In genomic region chr20:17909745-17910345, GRCh38 we compare ENCODE assay signal across 21 cellular contexts. TPM values are rescaled to one million over a fixed set of nuclear protein-coding genes. Genes with fewer than 3 reads are reported as not detected.
DNase-seq lines count a peak whose midpoint lies in the region; ATAC-seq, FAIRE-seq and TF ChIP-seq lines count a peak whose summit lies in the region.
"Had no signal": no experiment of that assay in that cellular context is flagged by ENCODE, and none has a peak within 500 bp of the region (broad histone marks: within the 10 kb centered on the region; RNA-seq: fewer than 3 reads in every experiment).

No MANE protein-coding gene starts in this region.

- H3K4me2 ChIP-seq in A549 (no peak overlapping the region), astrocyte (ENCODE audit: low read length) (no peak overlapping the region), hepatocyte (no peak overlapping the region)

- no peaks in the 10 kb centered on the region for H3K4me1 Mint-ChIP-seq in astrocyte (ENCODE audit: low read depth, unreplicated experiment)
- H3K4me1 Mint-ChIP-seq: CD4-positive, CD25-positive, alpha-beta regulatory T cell; naive B cell had no signal

- no peaks in the 10 kb centered on the region for H3K9me2 ChIP-seq in hepatocyte (replicated peaks; ENCODE audit: insufficient read depth)

- H3K79me2 ChIP-seq in astrocyte (ENCODE audit: insufficient read depth, low read length): no peaks in the 10 kb centered on the region
- H3K79me2 ChIP-seq in hepatocyte: no peaks in the 10 kb centered on the region

- H2AFZ ChIP-seq in astrocyte (ENCODE audit: low read depth, low read length): no peak overlapping the region
- H2AFZ ChIP-seq in hepatocyte: no peak overlapping the region

- H3K9ac ChIP-seq in astrocyte (ENCODE audit: low read length): no peak overlapping the region

- no peak overlapping the region for H3K4me3 ChIP-seq in A549
- H3K4me3 ChIP-seq in astrocyte (ENCODE audit: insufficient read depth, low read depth, low read length): no peak overlapping the region
- no peak overlapping the region for H3K4me3 ChIP-seq in hepatocyte
- H3K4me3 ChIP-seq: thoracic aorta had no signal

- H3K27ac ChIP-seq in A549 (no peak overlapping the region), astrocyte (ENCODE audit: low read depth, low read length) (no peak overlapping the region), hepatocyte (peak overlapping the region; percentile 9)

- peaks cover 7% of the 10 kb centered on the region for H3K27me3 Mint-ChIP-seq in astrocyte (ENCODE audit: low read depth, unreplicated experiment)

- POLR2A ChIA-PET in A549 (lab: Yijun Ruan, JAX): no interaction called here

- H3K4me3 Mint-ChIP-seq in astrocyte (ENCODE audit: unreplicated experiment): no peak overlapping the region
- H3K4me3 Mint-ChIP-seq: activated CD4-positive, alpha-beta memory T cell treated with anti-CD3 and anti-CD28 coated beads for 36 hours; CD4-positive, CD25-positive, alpha-beta regulatory T cell; naive B cell had no signal

- H3K36me3 ChIP-seq in astrocyte (ENCODE audit: insufficient read depth, low read length): no peaks in the 10 kb centered on the region
- no peaks in the 10 kb centered on the region for H3K36me3 ChIP-seq in hepatocyte (replicated peaks; ENCODE audit: insufficient read depth, low read depth)
- H3K36me3 ChIP-seq: thoracic aorta had no signal

- 68% methylated on average over 5 of the region's 5 CpGs for WGBS in A549 (ENCODE audit: missing lambda C conversion rate)
- WGBS in hepatocyte (ENCODE audit: low lambda C conversion rate, missing lambda C conversion rate): 60% methylated on average over 5 of the region's 5 CpGs

- TF ChIP-seq EP300 in A549 (IDR thresholded peaks at IDR 0.05): no peak

- H4K20me1 ChIP-seq in astrocyte (ENCODE audit: insufficient read depth, low read length): no peaks in the 10 kb centered on the region
- H4K20me1 ChIP-seq in hepatocyte (ENCODE audit: insufficient read depth, poor library complexity, severe bottlenecking): no peaks in the 10 kb centered on the region

- CTCF ChIA-PET in A549 (lab: Yijun Ruan, JAX): interaction anchor here (0.6 kb wide), 1 partner anchor 1134 kb away, joined by 3 read pairs; no protein-coding TSS in a partner anchor

- no peaks in the 10 kb centered on the region for H3K36me3 Mint-ChIP-seq in astrocyte (ENCODE audit: low read depth, unreplicated experiment)
- H3K36me3 Mint-ChIP-seq: activated CD4-positive, alpha-beta memory T cell treated with anti-CD3 and anti-CD28 coated beads for 36 hours; CD4-positive, CD25-positive, alpha-beta regulatory T cell had no signal

- TF ChIP-seq CTCF in A549 (IDR thresholded peaks at IDR 0.05) (no peak), astrocyte (IDR thresholded peaks at IDR 0.05; ENCODE audit: insufficient read depth, low read depth, low read length) (no peak), hepatocyte (IDR thresholded peaks at IDR 0.05; ENCODE audit: poor library complexity) (no peak)

- H3K27ac Mint-ChIP-seq in astrocyte (ENCODE audit: unreplicated experiment): no peak overlapping the region
- H3K27ac Mint-ChIP-seq: activated CD4-positive, alpha-beta memory T cell treated with anti-CD3 and anti-CD28 coated beads for 36 hours; CD4-positive, CD25-positive, alpha-beta regulatory T cell; naive B cell; progenitor cell of endocrine pancreas had no signal

- no peaks in the 10 kb centered on the region for H3K9me3 Mint-ChIP-seq in astrocyte (ENCODE audit: unreplicated experiment)
- H3K9me3 Mint-ChIP-seq: activated CD4-positive, alpha-beta memory T cell treated with anti-CD3 and anti-CD28 coated beads for 36 hours; naive B cell had no signal

- H3K4me1 ChIP-seq in A549: no peaks in the 10 kb centered on the region
- peaks cover 9% of the 10 kb centered on the region for H3K4me1 ChIP-seq in astrocyte (ENCODE audit: insufficient read depth, low read length)
- H3K4me1 ChIP-seq in hepatocyte (ENCODE audit: insufficient read depth): no peaks in the 10 kb centered on the region

- ATAC-seq in A549 (no peak; a peak in 1 of 6 replicates), GM18861 (IDR thresholded peaks at IDR 0.05; ENCODE audit: unreplicated experiment) (no peak)

- FAIRE-seq in A549 (lab: Jason Lieb, UNC) (peak; percentile 18), astrocyte (lab: Jason Lieb, UNC) (no peak)
- FAIRE-seq: A204.1, colon, H1 had no signal

- no peak for TF ChIP-seq POLR2A in A549 (IDR thresholded peaks at IDR 0.05; ENCODE audit: low read length)

- no peaks in the 10 kb centered on the region for H3K27me3 ChIP-seq in astrocyte (ENCODE audit: insufficient read depth, low read length)
- no peaks in the 10 kb centered on the region for H3K27me3 ChIP-seq in hepatocyte

- DNase-seq in A549 (ENCODE audit: low read depth in 1 of 2, low spot score in 1 of 2) (no peak), astrocyte (ENCODE audit: low read depth) (peak; percentile 18), hepatocyte (ENCODE audit: low spot score) (no peak), renal cortical epithelial cell (ENCODE audit: low read depth) (peak; percentile 29), NCI-H1092 treated with DMSO at 0.1 percent for 48 hours (lab: John Stamatoyannopoulos, UW) (no peak), Kasumi-1 (lab: John Stamatoyannopoulos, UW) (no peak), NCI-H146 treated with DMSO at 0.1 percent for 48 hours (lab: John Stamatoyannopoulos, UW; ENCODE audit: unreplicated experiment) (no peak)
- DNase-seq: activated CD4-positive, alpha-beta memory T cell treated with anti-CD3 and anti-CD28 coated beads for 36 hours; amniotic stem cell; CD4-positive, CD25-positive, alpha-beta regulatory T cell; DMS79; naive B cell; NCI-H2029 treated with DMSO at 0.1 percent for 48 hours; NCI-H524 treated with DMSO at 0.1 percent for 48 hours; stimulated activated CD4-positive, alpha-beta T cell treated with anti-CD3 and anti-CD28 coated beads, Interleukin-1b, Interleukin-23, amount 100 ng/mL, for 48 hours had no signal

- H3K9me3 ChIP-seq in A549 (no peaks in the 10 kb centered on the region), astrocyte (ENCODE audit: insufficient read depth, low read depth, low read length) (no peaks in the 10 kb centered on the region), hepatocyte (ENCODE audit: low read depth) (no peaks in the 10 kb centered on the region)
- H3K9me3 ChIP-seq: thoracic aorta had no signal

- no peak for TF ChIP-seq RAD21 in A549 (conservative IDR thresholded peaks at IDR 0.05 in 1 of 2, IDR thresholded peaks at IDR 0.05 in 1 of 2)

TF ChIP-seq in A549, 52 proteins besides CTCF, POLR2A, EP300 and RAD21:
- no peak for TF ChIP-seq CEBPB (IDR thresholded peaks at IDR 0.05)
- TF ChIP-seq MAZ (IDR thresholded peaks at IDR 0.05; ENCODE audit: borderline replicate concordance, low read depth, low read length): no peak
- TF ChIP-seq GATA3 (IDR thresholded peaks at IDR 0.05; ENCODE audit: borderline replicate concordance): no peak
- no peak for TF ChIP-seq HEYL (CRISPR knock-in tag; IDR thresholded peaks at IDR 0.05)
- TF ChIP-seq POLR2AphosphoS2 (conservative IDR thresholded peaks at IDR 0.05; ENCODE audit: low read length): no peak
- TF ChIP-seq, protein P1, sequence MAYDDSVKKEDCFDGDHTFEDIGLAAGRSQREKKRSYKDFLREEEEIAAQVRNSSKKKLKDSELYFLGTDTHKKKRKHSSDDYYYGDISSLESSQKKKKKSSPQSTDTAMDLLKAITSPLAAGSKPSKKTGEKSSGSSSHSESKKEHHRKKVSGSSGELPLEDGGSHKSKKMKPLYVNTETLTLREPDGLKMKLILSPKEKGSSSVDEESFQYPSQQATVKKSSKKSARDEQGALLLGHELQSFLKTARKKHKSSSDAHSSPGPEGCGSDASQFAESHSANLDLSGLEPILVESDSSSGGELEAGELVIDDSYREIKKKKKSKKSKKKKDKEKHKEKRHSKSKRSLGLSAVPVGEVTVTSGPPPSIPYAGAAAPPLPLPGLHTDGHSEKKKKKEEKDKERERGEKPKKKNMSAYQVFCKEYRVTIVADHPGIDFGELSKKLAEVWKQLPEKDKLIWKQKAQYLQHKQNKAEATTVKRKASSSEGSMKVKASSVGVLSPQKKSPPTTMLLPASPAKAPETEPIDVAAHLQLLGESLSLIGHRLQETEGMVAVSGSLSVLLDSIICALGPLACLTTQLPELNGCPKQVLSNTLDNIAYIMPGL (CRISPR knock-in tag; IDR thresholded peaks at IDR 0.05; ENCODE audit: borderline replicate concordance): no peak
- no peak for TF ChIP-seq BHLHE40 (IDR thresholded peaks at IDR 0.05; ENCODE audit: low read depth, low read length)
- TF ChIP-seq, protein P2, sequence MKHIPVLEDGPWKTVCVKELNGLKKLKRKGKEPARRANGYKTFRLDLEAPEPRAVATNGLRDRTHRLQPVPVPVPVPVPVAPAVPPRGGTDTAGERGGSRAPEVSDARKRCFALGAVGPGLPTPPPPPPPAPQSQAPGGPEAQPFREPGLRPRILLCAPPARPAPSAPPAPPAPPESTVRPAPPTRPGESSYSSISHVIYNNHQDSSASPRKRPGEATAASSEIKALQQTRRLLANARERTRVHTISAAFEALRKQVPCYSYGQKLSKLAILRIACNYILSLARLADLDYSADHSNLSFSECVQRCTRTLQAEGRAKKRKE (CRISPR knock-in tag; IDR thresholded peaks at IDR 0.05; ENCODE audit: low read depth): no peak
- TF ChIP-seq CHD4 (IDR thresholded peaks at IDR 0.05; ENCODE audit: borderline replicate concordance): no peak
- no peak for TF ChIP-seq NR3C1 (IDR thresholded peaks at IDR 0.05)
- TF ChIP-seq RFX5 (IDR thresholded peaks at IDR 0.05): no peak

RNA-seq across cellular contexts. Expression of gene SNX5, which starts 58.7 kb away (rescaled TPM):
- polyA plus RNA-seq in A549 (2011; rRNA removed) (275 and 342 TPM in 2 replicates), A549 (2017; fragmentation: RNase III; extraction: RNeasy Plus Mini Kit Qiagen cat#74134 plus additional on column Dnase treatment) (225 to 250 TPM (median 240 TPM) in 3 replicates), hepatocyte (74.9 and 76.0 TPM in 2 replicates)
- 210 and 229 TPM in 2 replicates for polyA plus RNA-seq in A549 (2012; cell fraction: cytosol; rRNA removed)
- 367 and 371 TPM in 2 replicates for polyA plus RNA-seq in A549 (2012; cell fraction: nucleus; rRNA removed)
- polyA minus RNA-seq in A549 (2011; rRNA and poly(A)+ RNA removed): 132 and 152 TPM in 2 replicates
- total RNA-seq in astrocyte (78.0 and 95.1 TPM in 2 replicates), hepatocyte (154 and 190 TPM in 2 replicates), renal cortical epithelial cell (117 and 165 TPM in 2 replicates)

RNA-seq across cellular contexts. Expression of gene MGME1, which starts 59.0 kb away (rescaled TPM):
- 41.8 and 47.9 TPM in 2 replicates for polyA plus RNA-seq in A549 (2011; rRNA removed)
- 13.0 and 14.1 TPM in 2 replicates for polyA plus RNA-seq in A549 (2012; cell fraction: cytosol; rRNA removed)
- polyA plus RNA-seq in A549 (2012; cell fraction: nucleus; rRNA removed): 14.4 and 21.3 TPM in 2 replicates
- 46.6 to 49.7 TPM (median 46.9 TPM) in 3 replicates for polyA plus RNA-seq in A549 (2017; fragmentation: RNase III; extraction: RNeasy Plus Mini Kit Qiagen cat#74134 plus additional on column Dnase treatment)
- polyA minus RNA-seq in A549 (2011; rRNA and poly(A)+ RNA removed): 26.2 and 26.5 TPM in 2 replicates
- total RNA-seq in astrocyte: 14.1 and 14.2 TPM in 2 replicates
- 12.7 and 15.7 TPM in 2 replicates for total RNA-seq in hepatocyte
- polyA plus RNA-seq in hepatocyte: 17.9 and 18.3 TPM in 2 replicates
- 7.8 and 12.9 TPM in 2 replicates for total RNA-seq in renal cortical epithelial cell

Comparison
In these comparisons a context has a peak if more than half of its experiments do, and no peak if none do; other contexts are left out.
1. DNase-seq: peak in astrocyte (single experiment) and renal cortical epithelial cell (single experiment); none in A549 (0 of 2), hepatocyte (single experiment), NCI-H1092 treated with DMSO at 0.1 percent for 48 hours (single experiment), Kasumi-1 (0 of 2) and NCI-H146 treated with DMSO at 0.1 percent for 48 hours (single experiment).